ENCODE assay signal across 18 cellular contexts in genomic region chr10:94602729-94603515, GRCh38. TPM values are rescaled to one million over a fixed set of nuclear protein-coding genes. Genes with fewer than 3 reads are reported as not detected.
DNase-seq lines count a peak whose midpoint lies in the region; ATAC-seq and TF ChIP-seq lines count a peak whose summit lies in the region.
"Had no signal": no experiment of that assay in that cellular context is flagged by ENCODE, and none has a peak within 500 bp of the region (broad histone marks: within the 10 kb centered on the region; RNA-seq: fewer than 3 reads in every experiment).

No MANE protein-coding gene starts in this region.

- no peak overlapping the region for H3K4me3 Mint-ChIP-seq in activated T-helper 1 cell treated with anti-CD3 and anti-CD28 coated beads, Interleukin-12 subunit alpha, Interleukin-12 subunit beta, Interleukin-2, Interleukin-4 antibody, amounts not matched to agents 30 ng/mL and 10 ng/mL and 1 ng/mL, durations not matched to agents 14 hours and 24 hours and 36 hours
- H3K4me3 Mint-ChIP-seq in endothelial cell (ENCODE audit: unreplicated experiment) (no peak overlapping the region), mesothelial cell of epicardium (no peak overlapping the region)
- H3K4me3 Mint-ChIP-seq: IgD-negative memory B cell had no signal

- no peak for TF ChIP-seq CTCF in 22Rv1 (IDR thresholded peaks at IDR 0.05)
- no peak for TF ChIP-seq CTCF in endothelial cell (IDR thresholded peaks at IDR 0.05; ENCODE audit: unreplicated experiment)
- no peak for TF ChIP-seq CTCF in mesothelial cell of epicardium (IDR thresholded peaks at IDR 0.05; ENCODE audit: unreplicated experiment)

- intact Hi-C loops in activated T-helper 1 cell treated with anti-CD3 and anti-CD28 coated beads, Interleukin-12 subunit alpha, Interleukin-12 subunit beta, Interleukin-2, Interleukin-4 antibody, amounts not matched to agents 30 ng/mL and 10 ng/mL and 1 ng/mL, durations not matched to agents 14 hours and 24 hours and 36 hours (cut with micrococcal nuclease): no loop called here

- peaks cover 17% of the 10 kb centered on the region for H3K4me1 Mint-ChIP-seq in activated T-helper 1 cell treated with anti-CD3 and anti-CD28 coated beads, Interleukin-12 subunit alpha, Interleukin-12 subunit beta, Interleukin-2, Interleukin-4 antibody, amounts not matched to agents 30 ng/mL and 10 ng/mL and 1 ng/mL, durations not matched to agents 14 hours and 24 hours and 36 hours (ENCODE audit: low read depth)
- H3K4me1 Mint-ChIP-seq in endothelial cell (ENCODE audit: unreplicated experiment) (peaks cover 12% of the 10 kb centered on the region), mesothelial cell of epicardium (peaks cover 2% of the 10 kb centered on the region)

- H3K36me3 Mint-ChIP-seq in activated T-helper 1 cell treated with anti-CD3 and anti-CD28 coated beads, Interleukin-12 subunit alpha, Interleukin-12 subunit beta, Interleukin-2, Interleukin-4 antibody, amounts not matched to agents 30 ng/mL and 10 ng/mL and 1 ng/mL, durations not matched to agents 14 hours and 24 hours and 36 hours (ENCODE audit: low read depth): peaks cover 48% of the 10 kb centered on the region
- no peaks in the 10 kb centered on the region for H3K36me3 Mint-ChIP-seq in endothelial cell (ENCODE audit: low read depth, unreplicated experiment)
- H3K36me3 Mint-ChIP-seq in mesothelial cell of epicardium: peaks cover 33% of the 10 kb centered on the region

- H3K27me3 Mint-ChIP-seq in activated T-helper 1 cell treated with anti-CD3 and anti-CD28 coated beads, Interleukin-12 subunit alpha, Interleukin-12 subunit beta, Interleukin-2, Interleukin-4 antibody, amounts not matched to agents 30 ng/mL and 10 ng/mL and 1 ng/mL, durations not matched to agents 14 hours and 24 hours and 36 hours (ENCODE audit: insufficient read depth): no peaks in the 10 kb centered on the region
- H3K27me3 Mint-ChIP-seq in endothelial cell (ENCODE audit: unreplicated experiment): no peaks in the 10 kb centered on the region
- no peaks in the 10 kb centered on the region for H3K27me3 Mint-ChIP-seq in mesothelial cell of epicardium (ENCODE audit: low read depth)
- H3K27me3 Mint-ChIP-seq: IgD-negative memory B cell had no signal

- no peak for DNase-seq in activated T-helper 1 cell treated with anti-CD3 and anti-CD28 coated beads, Interleukin-12 subunit alpha, Interleukin-12 subunit beta, Interleukin-2, Interleukin-4 antibody, amounts not matched to agents 30 ng/mL and 10 ng/mL and 1 ng/mL, durations not matched to agents 14 hours and 24 hours and 36 hours (ENCODE audit: low spot score)
- DNase-seq in endothelial cell (ENCODE audit: low spot score) (no peak), mesothelial cell of epicardium (ENCODE audit: low spot score in 2 of 2, unreplicated experiment in 2 of 2) (no peak), occipital lobe (lab: John Stamatoyannopoulos, UW) (no peak), retina (no peak)
- DNase-seq: BE2C, EL, GF-D8, NCI-H1694, NCI-H2081, NCI-H2171 treated with DMSO at 0.1 percent for 48 hours, NCI-H524 treated with DMSO at 0.1 percent for 48 hours, NCI-H82, Peyer's patch had no signal

- H3K27ac Mint-ChIP-seq in activated T-helper 1 cell treated with anti-CD3 and anti-CD28 coated beads, Interleukin-12 subunit alpha, Interleukin-12 subunit beta, Interleukin-2, Interleukin-4 antibody, amounts not matched to agents 30 ng/mL and 10 ng/mL and 1 ng/mL, durations not matched to agents 14 hours and 24 hours and 36 hours: peak overlapping the region; percentile 9
- H3K27ac Mint-ChIP-seq in endothelial cell (ENCODE audit: unreplicated experiment): peak overlapping the region; percentile 4
- H3K27ac Mint-ChIP-seq in mesothelial cell of epicardium: peak overlapping the region; percentile 3
- H3K27ac Mint-ChIP-seq: IgD-negative memory B cell had no signal

- peak overlapping the region; percentile 1; the same call in 1 of the 2 replicates for H3K27ac ChIP-seq in 22Rv1
- H3K27ac ChIP-seq: A549, Peyer's patch had no signal

- H3K9me3 Mint-ChIP-seq in activated T-helper 1 cell treated with anti-CD3 and anti-CD28 coated beads, Interleukin-12 subunit alpha, Interleukin-12 subunit beta, Interleukin-2, Interleukin-4 antibody, amounts not matched to agents 30 ng/mL and 10 ng/mL and 1 ng/mL, durations not matched to agents 14 hours and 24 hours and 36 hours: no peaks in the 10 kb centered on the region
- H3K9me3 Mint-ChIP-seq in endothelial cell (ENCODE audit: unreplicated experiment) (no peaks in the 10 kb centered on the region), mesothelial cell of epicardium (no peaks in the 10 kb centered on the region)

- ATAC-seq in GM18502 (IDR thresholded peaks at IDR 0.05; ENCODE audit: poor library complexity, unreplicated experiment): no peak
- ATAC-seq: A549 had no signal

RNA-seq across cellular contexts. Expression of gene HELLS, which starts 57.3 kb away (rescaled TPM):
- 224 and 228 TPM in 2 replicates for total RNA-seq in activated T-helper 1 cell treated with anti-CD3 and anti-CD28 coated beads, Interleukin-12 subunit alpha, Interleukin-12 subunit beta, Interleukin-2, Interleukin-4 antibody, amounts not matched to agents 30 ng/mL and 10 ng/mL and 1 ng/mL, durations not matched to agents 14 hours and 24 hours and 36 hours
- total RNA-seq in endothelial cell (ENCODE audit: unreplicated experiment) (58.8 TPM), mesothelial cell of epicardium (65.4 to 67.4 TPM (median 66.4 TPM) in 3 replicates), occipital lobe (18.9 TPM)
